In the genomic region with DNA sequence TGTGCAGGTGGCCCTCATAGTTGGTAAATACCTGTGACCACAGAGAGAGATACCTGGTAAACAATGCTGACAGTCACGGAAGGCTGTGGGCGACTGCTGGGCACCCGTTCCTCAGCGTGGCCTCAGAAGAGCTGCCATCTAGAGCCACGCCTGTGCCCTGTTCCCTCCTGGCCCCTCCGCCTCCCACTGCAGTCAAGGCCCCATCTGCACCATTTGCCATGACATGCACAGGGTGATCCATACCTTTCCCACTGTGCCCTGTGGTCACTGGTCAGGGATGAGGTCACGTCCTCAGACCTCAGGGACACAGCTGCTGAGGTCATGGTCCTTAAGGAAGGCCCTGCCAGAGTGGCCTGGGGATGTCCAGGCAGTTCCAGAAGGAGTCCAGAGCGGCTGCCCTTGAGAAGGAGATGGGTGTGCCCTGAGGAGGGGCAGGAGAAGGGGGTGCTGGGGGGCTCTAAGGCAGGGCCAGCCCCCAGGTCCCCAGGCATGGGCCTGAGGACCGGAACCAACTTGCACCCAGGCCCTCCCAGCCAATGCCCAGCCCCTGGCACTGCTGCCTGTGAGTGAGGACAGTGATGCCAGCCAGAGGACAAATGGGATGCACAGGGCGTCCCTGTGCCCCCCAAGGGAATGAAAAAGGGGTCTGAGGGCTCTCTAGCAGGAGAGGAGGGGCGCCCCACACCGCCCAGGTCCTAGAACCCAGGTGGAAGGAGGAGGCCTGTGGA, we compare ENCODE assay signal across 1 cellular context.
TF ChIP-seq lines count a peak whose summit lies in the region.

No MANE protein-coding gene starts in this region.

TF ChIP-seq in HCT116, 20 proteins besides CTCF, POLR2A, EP300 and RAD21 (continued from another document):
- TF ChIP-seq POLR2AphosphoS5 (IDR thresholded peaks at IDR 0.05; ENCODE audit: low read depth, low read length) (no peak), EZH2phosphoT487 (IDR thresholded peaks at IDR 0.05; ENCODE audit: borderline replicate concordance) (no peak), SRF (IDR thresholded peaks at IDR 0.05; ENCODE audit: low read depth) (no peak), SIN3A (IDR thresholded peaks at IDR 0.05; ENCODE audit: low read depth) (no peak), CBX3 (IDR thresholded peaks at IDR 0.05; ENCODE audit: low read depth) (no peak), SP1 (IDR thresholded peaks at IDR 0.05; ENCODE audit: low read depth) (no peak), EZH2 (IDR thresholded peaks at IDR 0.05) (no peak)
- TF ChIP-seq, protein P1, sequence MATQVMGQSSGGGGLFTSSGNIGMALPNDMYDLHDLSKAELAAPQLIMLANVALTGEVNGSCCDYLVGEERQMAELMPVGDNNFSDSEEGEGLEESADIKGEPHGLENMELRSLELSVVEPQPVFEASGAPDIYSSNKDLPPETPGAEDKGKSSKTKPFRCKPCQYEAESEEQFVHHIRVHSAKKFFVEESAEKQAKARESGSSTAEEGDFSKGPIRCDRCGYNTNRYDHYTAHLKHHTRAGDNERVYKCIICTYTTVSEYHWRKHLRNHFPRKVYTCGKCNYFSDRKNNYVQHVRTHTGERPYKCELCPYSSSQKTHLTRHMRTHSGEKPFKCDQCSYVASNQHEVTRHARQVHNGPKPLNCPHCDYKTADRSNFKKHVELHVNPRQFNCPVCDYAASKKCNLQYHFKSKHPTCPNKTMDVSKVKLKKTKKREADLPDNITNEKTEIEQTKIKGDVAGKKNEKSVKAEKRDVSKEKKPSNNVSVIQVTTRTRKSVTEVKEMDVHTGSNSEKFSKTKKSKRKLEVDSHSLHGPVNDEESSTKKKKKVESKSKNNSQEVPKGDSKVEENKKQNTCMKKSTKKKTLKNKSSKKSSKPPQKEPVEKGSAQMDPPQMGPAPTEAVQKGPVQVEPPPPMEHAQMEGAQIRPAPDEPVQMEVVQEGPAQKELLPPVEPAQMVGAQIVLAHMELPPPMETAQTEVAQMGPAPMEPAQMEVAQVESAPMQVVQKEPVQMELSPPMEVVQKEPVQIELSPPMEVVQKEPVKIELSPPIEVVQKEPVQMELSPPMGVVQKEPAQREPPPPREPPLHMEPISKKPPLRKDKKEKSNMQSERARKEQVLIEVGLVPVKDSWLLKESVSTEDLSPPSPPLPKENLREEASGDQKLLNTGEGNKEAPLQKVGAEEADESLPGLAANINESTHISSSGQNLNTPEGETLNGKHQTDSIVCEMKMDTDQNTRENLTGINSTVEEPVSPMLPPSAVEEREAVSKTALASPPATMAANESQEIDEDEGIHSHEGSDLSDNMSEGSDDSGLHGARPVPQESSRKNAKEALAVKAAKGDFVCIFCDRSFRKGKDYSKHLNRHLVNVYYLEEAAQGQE (IDR thresholded peaks at IDR 0.05; ENCODE audit: low read depth) = no peak
- TF ChIP-seq, protein P2, sequence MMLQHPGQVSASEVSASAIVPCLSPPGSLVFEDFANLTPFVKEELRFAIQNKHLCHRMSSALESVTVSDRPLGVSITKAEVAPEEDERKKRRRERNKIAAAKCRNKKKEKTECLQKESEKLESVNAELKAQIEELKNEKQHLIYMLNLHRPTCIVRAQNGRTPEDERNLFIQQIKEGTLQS (IDR thresholded peaks at IDR 0.05) = no peak
